23 cellular contexts compared by ENCODE assay signal in genomic region chr10:4645836-4646235, GRCh38.
DNase-seq lines count a peak whose midpoint lies in the region; ATAC-seq, FAIRE-seq and TF ChIP-seq lines count a peak whose summit lies in the region.
"Had no signal": no experiment of that assay in that cellular context is flagged by ENCODE, and none has a peak within 500 bp of the region (broad histone marks: within the 10 kb centered on the region; RNA-seq: fewer than 3 reads in every experiment).

No MANE protein-coding gene starts in this region.

- H3K9me3 Mint-ChIP-seq in stimulated activated naive CD8-positive, alpha-beta T cell treated with anti-CD3 and anti-CD28 coated beads, Interleukin-15, amount 100 ng/mL, for 72 hours = no peaks in the 10 kb centered on the region
- H3K9me3 Mint-ChIP-seq: CD4-positive, alpha-beta T cell; CD8-positive, alpha-beta T cell had no signal

- POLR2A ChIA-PET in A549 (lab: Yijun Ruan, JAX) (no interaction called here), endothelial cell of umbilical vein (lab: Charles Lee) (no interaction called here)

- TF ChIP-seq CTCF in A549 (IDR thresholded peaks at IDR 0.05) (no peak), endothelial cell of umbilical vein (IDR thresholded peaks at IDR 0.05; ENCODE audit: extremely low read depth in 1 of 2, insufficient read depth in 1 of 2, low read depth in 1 of 2, low read length in 2 of 2) (no peak), smooth muscle cell (IDR thresholded peaks at IDR 0.05; ENCODE audit: borderline replicate concordance, insufficient read depth, poor library complexity, severe bottlenecking) (no peak)

- DNase-seq in A549 (ENCODE audit: low read depth in 1 of 2, low spot score in 1 of 2) (no peak), dermis blood vessel endothelial cell (peak; percentile 50), endothelial cell of umbilical vein (ENCODE audit: low read depth, low spot score) (peak; percentile 49), smooth muscle cell (lab: John Stamatoyannopoulos, UW; ENCODE audit: unreplicated experiment) (no peak), KBM-7 (no peak), AG08395 (ENCODE audit: low spot score) (no peak)
- no peak for DNase-seq in stimulated activated naive CD8-positive, alpha-beta T cell treated with anti-CD3 and anti-CD28 coated beads, Interleukin-15, amount 100 ng/mL, for 72 hours
- DNase-seq: ACHN; AML-193; Caco-2; Calu3; CD4-positive, alpha-beta T cell; CD8-positive, alpha-beta T cell; DMS79 treated with DMSO at 0.1 percent for 48 hours; GF-D8 had no signal

- peaks cover 6% of the 10 kb centered on the region for H3K4me1 Mint-ChIP-seq in stimulated activated naive CD8-positive, alpha-beta T cell treated with anti-CD3 and anti-CD28 coated beads, Interleukin-15, amount 100 ng/mL, for 72 hours
- H3K4me1 Mint-ChIP-seq: B cell had no signal

- in situ Hi-C loops in KBM-7 (cut with MboI; ENCODE audit: low pct_unique_long_range_greater_than_20kb, low sequenced_read_pairs) = no loop called here

- H3K9me3 ChIP-seq in A549 = no peaks in the 10 kb centered on the region
- no peaks in the 10 kb centered on the region for H3K9me3 ChIP-seq in endothelial cell of umbilical vein (replicated peaks; ENCODE audit: control insufficient read depth, insufficient read depth, low read length)
- H3K9me3 ChIP-seq in smooth muscle cell (replicated peaks; ENCODE audit: low read depth) = no peaks in the 10 kb centered on the region
- H3K9me3 ChIP-seq: BLaER1 treated with 17β-estradiol and CSF1 and Interleukin-3, amounts not matched to agents 10 nM and 100 nM; Caco-2 had no signal

- H3K9ac ChIP-seq in endothelial cell of umbilical vein (replicated peaks; ENCODE audit: extremely low read depth, insufficient read depth, low read length) (no peak overlapping the region), smooth muscle cell (ENCODE audit: low read depth) (no peak overlapping the region)
- H3K9ac ChIP-seq: BLaER1 treated with 17β-estradiol and CSF1 and Interleukin-3, amounts not matched to agents 10 nM and 100 nM had no signal

- no TSS peak for BruUV-seq in endothelial cell of umbilical vein (replicated peaks; lab: Mats Ljungman, UMichigan)

- H4K20me1 ChIP-seq in endothelial cell of umbilical vein (replicated peaks; ENCODE audit: control insufficient read depth, extremely low read depth, insufficient read depth, low read length) (no peaks in the 10 kb centered on the region), smooth muscle cell (ENCODE audit: low read depth) (no peaks in the 10 kb centered on the region)
- H4K20me1 ChIP-seq: BLaER1 treated with 17β-estradiol and CSF1 and Interleukin-3, amounts not matched to agents 10 nM and 100 nM had no signal

- H3K27me3 ChIP-seq in endothelial cell of umbilical vein (ENCODE audit: control insufficient read depth in 2 of 2, insufficient read depth in 2 of 2, low read length in 2 of 2) (no peaks in the 10 kb centered on the region), smooth muscle cell (ENCODE audit: low read depth) (no peaks in the 10 kb centered on the region)
- H3K27me3 ChIP-seq: BLaER1 treated with 17β-estradiol and CSF1 and Interleukin-3, amounts not matched to agents 10 nM and 100 nM had no signal

- ATAC-seq in A549 = no peak
- ATAC-seq in stimulated activated naive CD8-positive, alpha-beta T cell treated with anti-CD3 and anti-CD28 coated beads, Interleukin-15, amount 100 ng/mL, for 72 hours = no peak
- ATAC-seq: CD8-positive, alpha-beta T cell had no signal

- H3K79me2 ChIP-seq in endothelial cell of umbilical vein (ENCODE audit: control insufficient read depth, insufficient read depth, low read length) = no peaks in the 10 kb centered on the region
- H3K79me2 ChIP-seq in smooth muscle cell (ENCODE audit: low read depth) = no peaks in the 10 kb centered on the region

- H2AFZ ChIP-seq in endothelial cell of umbilical vein (ENCODE audit: low read depth, low read length) (no peak overlapping the region), smooth muscle cell (ENCODE audit: low read depth) (no peak overlapping the region)

- H3K4me1 ChIP-seq in A549 = peaks cover 10% of the 10 kb centered on the region; the same call in 1 of the 3 replicates
- H3K4me1 ChIP-seq in endothelial cell of umbilical vein (ENCODE audit: control insufficient read depth, extremely low read depth, insufficient read depth, low read length) = peaks cover 28% of the 10 kb centered on the region
- H3K4me1 ChIP-seq in smooth muscle cell (ENCODE audit: low read depth) = peaks cover 14% of the 10 kb centered on the region
- H3K4me1 ChIP-seq: Caco-2 had no signal

- no peak overlapping the region for H3K27ac ChIP-seq in A549
- H3K27ac ChIP-seq in endothelial cell of umbilical vein (ENCODE audit: insufficient read depth, low read depth, low read length) = no peak overlapping the region
- H3K27ac ChIP-seq in smooth muscle cell (ENCODE audit: low read depth) = peak overlapping the region; percentile 95
- H3K27ac ChIP-seq: 22Rv1, C4-2B had no signal

- no peak overlapping the region for H3K27ac Mint-ChIP-seq in stimulated activated naive CD8-positive, alpha-beta T cell treated with anti-CD3 and anti-CD28 coated beads, Interleukin-15, amount 100 ng/mL, for 72 hours
- H3K27ac Mint-ChIP-seq: B cell; CD4-positive, alpha-beta T cell; CD8-positive, alpha-beta T cell had no signal

- H3K27me3 Mint-ChIP-seq in stimulated activated naive CD8-positive, alpha-beta T cell treated with anti-CD3 and anti-CD28 coated beads, Interleukin-15, amount 100 ng/mL, for 72 hours = peaks cover 25% of the 10 kb centered on the region
- H3K27me3 Mint-ChIP-seq: B cell; CD4-positive, alpha-beta T cell had no signal

- no peak for TF ChIP-seq EP300 in A549 (IDR thresholded peaks at IDR 0.05)

- peaks cover 5% of the 10 kb centered on the region for H3F3A ChIP-seq in smooth muscle cell (ENCODE audit: low read depth)

- CTCF ChIA-PET in A549 (lab: Yijun Ruan, JAX) (no interaction called here), endothelial cell of umbilical vein (lab: Charles Lee) (interaction anchor here (0.7 kb wide), 1 partner anchor 183 kb away, joined by 3 read pairs; no protein-coding TSS in a partner anchor)

- intact Hi-C loops in endothelial cell of umbilical vein (cut with micrococcal nuclease) = loop anchor here (5.0 kb wide), 2 partner anchors 104 to 194 kb away; no protein-coding TSS in a partner anchor

- TF ChIP-seq RAD21 in A549 (conservative IDR thresholded peaks at IDR 0.05 in 1 of 2, IDR thresholded peaks at IDR 0.05 in 1 of 2) = no peak

- H3K4me3 Mint-ChIP-seq in stimulated activated naive CD8-positive, alpha-beta T cell treated with anti-CD3 and anti-CD28 coated beads, Interleukin-15, amount 100 ng/mL, for 72 hours = no peak overlapping the region
- H3K4me3 Mint-ChIP-seq: B cell; CD4-positive, alpha-beta T cell; CD8-positive, alpha-beta T cell had no signal

- no peak overlapping the region for H3K4me3 ChIP-seq in A549
- no peak overlapping the region for H3K4me3 ChIP-seq in endothelial cell of umbilical vein (replicated peaks in 1 of 3; ENCODE audit: insufficient read depth in 1 of 3, low read depth in 1 of 3, low read length in 3 of 3)
- H3K4me3 ChIP-seq in smooth muscle cell = no peak overlapping the region
- H3K4me3 ChIP-seq: BLaER1 treated with 17β-estradiol and CSF1 and Interleukin-3, amounts not matched to agents 10 nM and 100 nM had no signal

- H3K4me2 ChIP-seq in A549 = no peak overlapping the region
- H3K4me2 ChIP-seq in endothelial cell of umbilical vein (ENCODE audit: insufficient read depth, low read length) = no peak overlapping the region
- no peak overlapping the region for H3K4me2 ChIP-seq in smooth muscle cell

- TF ChIP-seq POLR2A in A549 (IDR thresholded peaks at IDR 0.05; ENCODE audit: low read length) (no peak), endothelial cell of umbilical vein (IDR thresholded peaks at IDR 0.05; ENCODE audit: low read depth, low read length) (no peak)

- no peaks in the 10 kb centered on the region for H3K9me1 ChIP-seq in endothelial cell of umbilical vein (replicated peaks; ENCODE audit: control insufficient read depth, extremely low read depth, insufficient read depth, low read length)

- peak; percentile 61 for FAIRE-seq in A549 (lab: Jason Lieb, UNC)
- no peak for FAIRE-seq in endothelial cell of umbilical vein (lab: Jason Lieb, UNC)
- FAIRE-seq: D721Med, G401.6, GM12891, GM19239 had no signal

- 51% methylated on average over 2 of the region's 2 CpGs for WGBS in A549 (ENCODE audit: missing lambda C conversion rate)
- WGBS in smooth muscle cell (ENCODE audit: low lambda C conversion rate) = 43% methylated on average over 2 of the region's 2 CpGs

- dilution Hi-C loops in endothelial cell of umbilical vein (cut with MboI; ENCODE audit: extremely low pct_ligation_motif_present, low sequenced_read_pairs) = no loop called here

- H3K36me3 ChIP-seq in endothelial cell of umbilical vein (ENCODE audit: control insufficient read depth in 2 of 2, extremely low read depth in 1 of 2, insufficient read depth in 2 of 2, low read length in 2 of 2) = peaks cover 0 to 2% of the 10 kb centered on the region in 2 experiments
- H3K36me3 ChIP-seq in smooth muscle cell (ENCODE audit: low read depth) = no peaks in the 10 kb centered on the region
- H3K36me3 ChIP-seq: BLaER1 treated with 17β-estradiol and CSF1 and Interleukin-3, amounts not matched to agents 10 nM and 100 nM had no signal

TF ChIP-seq in A549, 52 proteins besides CTCF, POLR2A, EP300 and RAD21:
- TF ChIP-seq MAZ (IDR thresholded peaks at IDR 0.05; ENCODE audit: borderline replicate concordance, low read depth, low read length) (no peak), HOXB5 (CRISPR knock-in tag; IDR thresholded peaks at IDR 0.05) (no peak)

TF ChIP-seq in endothelial cell of umbilical vein, 7 proteins besides CTCF, POLR2A, EP300 and RAD21:
- TF ChIP-seq JUN (IDR thresholded peaks at IDR 0.05; ENCODE audit: borderline replicate concordance, insufficient read depth, insufficient read length, low read depth) = no peak
- TF ChIP-seq MAX (IDR thresholded peaks at IDR 0.05; ENCODE audit: insufficient read depth, insufficient read length) = no peak
- no peak for TF ChIP-seq FOS (IDR thresholded peaks at IDR 0.05; ENCODE audit: borderline replicate concordance, insufficient read depth, low read length)
- no peak for TF ChIP-seq GATA2 (IDR thresholded peaks at IDR 0.05; ENCODE audit: insufficient read depth, insufficient read length, low read depth, low read length)
- no peak for TF ChIP-seq POLR2AphosphoS5 (IDR thresholded peaks at IDR 0.05; ENCODE audit: insufficient read depth, low read depth, low read length)
- TF ChIP-seq MYC (IDR thresholded peaks at IDR 0.05; ENCODE audit: low read depth, low read length) = no peak
- no peak for TF ChIP-seq EZH2 (IDR thresholded peaks at IDR 0.05; ENCODE audit: borderline replicate concordance, low read depth, low read length, severe bottlenecking)
TF ChIP-seq in endothelial cell of umbilical vein: peak in this region for 0.

Comparison
In these comparisons a context has a peak if more than half of its experiments do, and no peak if none do; other contexts are left out.
1. DNase-seq: peak in dermis blood vessel endothelial cell (single experiment) and endothelial cell of umbilical vein (single experiment); none in A549 (0 of 2), smooth muscle cell (single experiment), KBM-7 (single experiment), AG08395 (single experiment) and stimulated activated naive CD8-positive, alpha-beta T cell treated with anti-CD3 and anti-CD28 coated beads, Interleukin-15, amount 100 ng/mL, for 72 hours (0 of 2).